Comparison of ENCODE assay signal across 8 cellular contexts in genomic region chr17:45372325-45372869, GRCh38. TPM values are rescaled to one million over a fixed set of nuclear protein-coding genes. Genes with fewer than 3 reads are reported as not detected.
A peak's percentile ranks its signal among the peaks of the same experiment; 100 is the strongest.
DNase-seq lines count a peak whose midpoint lies in the region; ATAC-seq and TF ChIP-seq lines count a peak whose summit lies in the region.

No MANE protein-coding gene starts in this region.

- peak overlapping the region; percentile 73 for H3K4me3 Mint-ChIP-seq in glutamatergic neuron (ENCODE audit: unreplicated experiment)

- TF ChIP-seq CTCF in WI38 (IDR thresholded peaks at IDR 0.05; ENCODE audit: low read depth, low read length) (no peak), glutamatergic neuron (IDR thresholded peaks at IDR 0.05; ENCODE audit: partially characterized antibody, unreplicated experiment) (no peak), retinal pigment epithelial cell (conservative IDR thresholded peaks at IDR 0.05; ENCODE audit: low read depth, low read length) (no peak), GM13977 (IDR thresholded peaks at IDR 0.05; ENCODE audit: extremely low read depth, insufficient read depth, missing control alignments) (no peak)

- H3K27me3 ChIP-seq in H7 (ENCODE audit: control insufficient read depth, insufficient read depth, low read length): no peaks in the 10 kb centered on the region

- DNase-seq in H7 (peak; percentile 41), glutamatergic neuron (no peak), retinal pigment epithelial cell (ENCODE audit: low read depth) (no peak), GM13977 (ENCODE audit: low spot score) (no peak), H4 (ENCODE audit: low spot score) (no peak)
- no peak for DNase-seq in stimulated activated CD4-positive, alpha-beta T cell treated with anti-CD3 and anti-CD28 coated beads, Interleukin-4, amount 100 ng/mL, for 4 hours

- peaks cover 2% of the 10 kb centered on the region for H3K4me1 Mint-ChIP-seq in glutamatergic neuron (ENCODE audit: low read depth, unreplicated experiment)

- H3K36me3 Mint-ChIP-seq in glutamatergic neuron (ENCODE audit: unreplicated experiment): no peaks in the 10 kb centered on the region

- H3K9me3 Mint-ChIP-seq in glutamatergic neuron (ENCODE audit: unreplicated experiment): peaks cover 1% of the 10 kb centered on the region

- H3K4me3 ChIP-seq in H7 (ENCODE audit: insufficient read depth, low read depth, low read length): no peak overlapping the region
- peak overlapping the region; percentile 34 for H3K4me3 ChIP-seq in WI38 (ENCODE audit: low read depth, low read length)
- peak overlapping the region; percentile 35 for H3K4me3 ChIP-seq in retinal pigment epithelial cell (ENCODE audit: low read length)

- no peak for ATAC-seq in HG02981 (IDR thresholded peaks at IDR 0.05; ENCODE audit: unreplicated experiment)

- peaks cover 1% of the 10 kb centered on the region for H3K27me3 Mint-ChIP-seq in glutamatergic neuron (ENCODE audit: unreplicated experiment)

- in situ Hi-C loops in GM13977 (cut with MboI; ENCODE audit: low pct_unique_long_range_greater_than_20kb, low sequenced_read_pairs, unreplicated experiment): no loop called here

- no peak overlapping the region for H3K27ac Mint-ChIP-seq in glutamatergic neuron (ENCODE audit: unreplicated experiment)

- H3K36me3 ChIP-seq in H7 (replicated peaks; ENCODE audit: control insufficient read depth, insufficient read depth, low read length): no peaks in the 10 kb centered on the region

RNA-seq across cellular contexts. Expression of gene MAP3K14, which starts 55.6 kb away (rescaled TPM):
- total RNA-seq in H7 (2014; rRNA removed; shearing (Covaris generic)): 1.6 TPM in 2 replicates
- 5.7 TPM for total RNA-seq in glutamatergic neuron (ENCODE audit: unreplicated experiment)
- total RNA-seq in H4 (2014; rRNA removed; shearing (Covaris generic)): 4.3 and 4.6 TPM in 2 replicates
